8 cellular contexts compared by ENCODE assay signal in the genomic region with DNA sequence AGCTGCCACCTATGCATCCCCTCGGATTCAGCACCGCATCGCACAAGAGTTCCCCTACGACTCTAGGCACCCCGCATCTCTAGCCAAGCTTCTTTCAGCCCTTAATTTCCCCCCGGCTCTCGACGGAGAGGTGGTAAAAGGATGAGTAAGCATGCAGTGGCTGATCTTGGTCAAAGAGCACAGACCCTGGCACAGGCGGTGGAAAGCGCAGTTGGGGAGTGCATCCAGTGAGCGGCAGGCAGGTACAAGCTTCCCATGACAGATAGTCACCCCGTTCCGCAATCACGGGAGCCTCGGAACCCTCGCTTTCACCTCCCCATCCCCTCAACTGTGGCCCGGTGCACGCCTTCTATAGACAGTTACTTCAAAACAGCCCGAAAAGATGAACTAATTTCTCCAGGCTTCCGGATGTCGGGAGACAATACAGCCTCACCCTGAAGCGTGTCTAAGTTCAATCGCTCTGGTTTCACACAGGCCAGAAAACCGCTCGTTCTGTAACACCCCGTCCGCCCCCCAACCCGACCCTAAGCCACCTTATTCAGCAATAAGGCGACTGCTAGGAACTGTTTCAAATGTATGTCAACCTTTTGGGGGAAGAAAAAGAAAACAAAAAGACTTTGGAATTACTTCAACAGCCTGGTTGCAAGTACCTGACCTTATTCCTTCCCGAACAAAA. TPM values are rescaled to one million over a fixed set of nuclear protein-coding genes. Genes with fewer than 3 reads are reported as not detected.
DNase-seq lines count a peak whose midpoint lies in the region; ATAC-seq lines count a peak whose summit lies in the region.

No MANE protein-coding gene starts in this region.

- intact Hi-C loops in naive thymus-derived CD4-positive, alpha-beta T cell (cut with micrococcal nuclease) = loop anchor here (1.0 to 10.0 kb wide), 15 partner anchors 10 to 1893 kb away; a partner anchor contains a TSS

- H3K27me3 ChIP-seq in esophagus (ENCODE audit: control insufficient read depth in 1 of 2, insufficient read depth in 2 of 2, low read length in 2 of 2) = no peaks in the 10 kb centered on the region
- no peaks in the 10 kb centered on the region for H3K27me3 ChIP-seq in naive thymus-derived CD4-positive, alpha-beta T cell (ENCODE audit: control insufficient read depth in 2 of 2, insufficient read depth in 2 of 2, low read length in 2 of 2)

- no peak for ATAC-seq in naive thymus-derived CD4-positive, alpha-beta T cell
- ATAC-seq in GM21825 (IDR thresholded peaks at IDR 0.05; ENCODE audit: unreplicated experiment) = no peak

- H3K27ac ChIP-seq in esophagus (ENCODE audit: low read depth in 2 of 2, low read length in 1 of 2) = peak overlapping the region; percentile 99 to 100
- H3K27ac ChIP-seq in naive thymus-derived CD4-positive, alpha-beta T cell (ENCODE audit: low read depth, low read length) = peak overlapping the region; percentile 88

- peaks cover 38 to 60% (median 51%) of the 10 kb centered on the region in 7 donors for H3K4me1 Mint-ChIP-seq in naive thymus-derived CD4-positive, alpha-beta T cell

- CTCF ChIA-PET in naive thymus-derived CD4-positive, alpha-beta T cell (lab: Charles Lee) = interaction anchor here (0.7 kb wide), 1 partner anchor 59 kb away, joined by 3 read pairs; no protein-coding TSS in a partner anchor

- H3K27ac Mint-ChIP-seq in naive thymus-derived CD4-positive, alpha-beta T cell = peak overlapping the region; percentile 78 to 99 (median 91)

- H3K4me1 ChIP-seq in esophagus (ENCODE audit: control insufficient read depth in 2 of 2, insufficient read depth in 2 of 2, low read length in 1 of 2) = peaks cover 3 to 6% of the 10 kb centered on the region in 2 donors
- H3K4me1 ChIP-seq in naive thymus-derived CD4-positive, alpha-beta T cell (ENCODE audit: control insufficient read depth in 2 of 2, insufficient read depth in 2 of 2, low read length in 2 of 2) = peaks cover 24 to 26% of the 10 kb centered on the region in 2 donors

- peak overlapping the region; percentile 64 to 84 for H3K4me3 ChIP-seq in esophagus (ENCODE audit: low read depth in 1 of 2, low read length in 2 of 2)
- H3K4me3 ChIP-seq in naive thymus-derived CD4-positive, alpha-beta T cell (ENCODE audit: low read length) = peak overlapping the region; percentile 72

- DNase-seq in ELF-1 (ENCODE audit: low read depth, low spot score) (peak; percentile 64), NCI-H1092 treated with DMSO at 0.1 percent for 48 hours (lab: John Stamatoyannopoulos, UW) (peak; percentile 45), activated T-cell treated with anti-CD3 and anti-CD28 coated beads for 1 hour (ENCODE audit: low read depth) (peak; percentile 35), NCI-H446 (lab: John Stamatoyannopoulos, UW) (no peak)
- DNase-seq in naive thymus-derived CD4-positive, alpha-beta T cell = peak; percentile 10 to 54 (median 41)
- DNase-seq in stimulated activated naive CD4-positive, alpha-beta T cell (lab: John Stamatoyannopoulos, UW) = peak in 5 of 6 experiments; percentile 13 to 54 (median 20)

- peaks cover 0 to 12% (median 0%) of the 10 kb centered on the region in 5 donors for H3K36me3 Mint-ChIP-seq in naive thymus-derived CD4-positive, alpha-beta T cell

- peak overlapping the region; percentile 86 to 96 (median 91) for H3K4me3 Mint-ChIP-seq in naive thymus-derived CD4-positive, alpha-beta T cell

- H3K27me3 Mint-ChIP-seq in naive thymus-derived CD4-positive, alpha-beta T cell = peaks cover 0 to 10% (median 0%) of the 10 kb centered on the region in 5 donors

- no peaks in the 10 kb centered on the region for H3K36me3 ChIP-seq in esophagus (ENCODE audit: control insufficient read depth in 2 of 2, insufficient read depth in 2 of 2, low read length in 1 of 2)
- no peaks in the 10 kb centered on the region for H3K36me3 ChIP-seq in naive thymus-derived CD4-positive, alpha-beta T cell (ENCODE audit: control insufficient read depth in 2 of 3, insufficient read depth in 3 of 3, low read length in 3 of 3)

- POLR2A ChIA-PET in naive thymus-derived CD4-positive, alpha-beta T cell (lab: Charles Lee) = interaction anchor here (0.6 kb wide), 2 partner anchors 264 to 1151 kb away, joined by 3 read pairs; no protein-coding TSS in a partner anchor

- WGBS in esophagus, 2 donors = 1 to 3% methylated on average over 30 of the region's 30 CpGs

- H3K9me3 ChIP-seq in esophagus (ENCODE audit: control insufficient read depth in 2 of 2, insufficient read depth in 1 of 2, low read depth in 1 of 2, low read length in 1 of 2) = no peaks in the 10 kb centered on the region
- H3K9me3 ChIP-seq in naive thymus-derived CD4-positive, alpha-beta T cell (ENCODE audit: control insufficient read depth in 2 of 3, low read length in 3 of 3) = no peaks in the 10 kb centered on the region

- H3K9me3 Mint-ChIP-seq in naive thymus-derived CD4-positive, alpha-beta T cell = peaks cover 0 to 8% (median 0%) of the 10 kb centered on the region in 11 donors

RNA-seq across cellular contexts. Expression of a gene that starts 1.5 kb away (rescaled TPM):
- polyA plus RNA-seq in esophagus = 10 to 100 TPM; 48.5 to 58.2 TPM
- total RNA-seq in naive thymus-derived CD4-positive, alpha-beta T cell = 10 to 100 TPM; 31.2 to 62.6 (median 40.2) TPM
- polyA plus RNA-seq in naive thymus-derived CD4-positive, alpha-beta T cell = 10 to 100 TPM; 57.8 to 59.0 TPM

Comparison
In these comparisons a context has a peak if more than half of its experiments do, and no peak if none do; other contexts are left out.
1. DNase-seq: peak in ELF-1 (single experiment), NCI-H1092 treated with DMSO at 0.1 percent for 48 hours (single experiment), activated T-cell treated with anti-CD3 and anti-CD28 coated beads for 1 hour (single experiment), naive thymus-derived CD4-positive, alpha-beta T cell (9 of 9) and stimulated activated naive CD4-positive, alpha-beta T cell (5 of 6); none in NCI-H446 (0 of 2).